ENCODE assay signal across 24 cellular contexts in the genomic region with DNA sequence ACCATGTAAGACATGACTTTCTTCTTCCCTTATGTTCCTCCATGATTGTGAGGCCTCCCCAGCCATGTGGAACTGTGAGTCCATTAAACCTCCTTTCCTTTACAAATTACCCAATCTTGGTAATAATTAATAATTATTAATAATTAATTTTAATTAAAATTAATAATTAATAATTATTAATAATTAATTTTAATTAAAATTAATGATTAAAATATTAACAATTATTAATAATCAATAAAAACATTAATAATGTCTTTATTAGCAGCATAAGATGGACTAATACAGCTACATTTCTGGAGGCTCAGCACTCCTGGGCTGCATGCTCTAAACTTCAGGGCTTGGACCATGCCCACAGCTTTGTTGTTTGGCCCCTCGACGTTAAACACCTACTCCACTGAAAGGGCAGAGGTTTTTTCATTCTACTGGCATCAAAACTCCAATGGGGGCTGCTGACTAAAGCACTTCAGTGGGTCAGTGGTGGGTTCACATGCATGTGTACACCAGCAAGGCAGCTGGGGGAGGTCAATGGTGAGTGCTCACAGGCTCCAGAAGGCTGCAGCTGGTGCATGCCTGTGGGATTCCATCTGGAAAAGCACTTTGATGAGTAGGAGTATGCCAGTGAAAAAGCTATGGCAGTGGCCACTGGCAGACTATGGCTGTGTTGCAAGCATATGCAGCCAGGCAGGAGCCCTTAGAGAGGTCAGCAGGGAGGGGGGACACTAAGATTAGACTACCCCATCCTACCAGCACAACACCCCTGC.
"Had no signal": no experiment of that assay in that cellular context is flagged by ENCODE, and none has a peak within 500 bp of the region (broad histone marks: within the 10 kb centered on the region; RNA-seq: fewer than 3 reads in every experiment).

No MANE protein-coding gene starts in this region.

- H3K4me2 ChIP-seq: KMS-11 had no signal

- H3K27ac ChIP-seq: KMS-11, SJSA1, SK-N-MC had no signal

- H3K9ac ChIP-seq: KMS-11 had no signal

- H3K27me3 Mint-ChIP-seq: T-cell had no signal

- DNase-seq: IMR-90, Kasumi-1, MV-4-11, NCI-H1092, NCI-H1105 treated with DMSO at 0.1 percent for 48 hours, NCI-H1417 treated with DMSO at 0.1 percent for 48 hours, NCI-H146, NCI-H1694 treated with DMSO at 0.1 percent for 48 hours, NCI-H1930, NCI-H2081, NCI-H2107, NCI-H2227 treated with DMSO at 0.1 percent for 48 hours, NCI-H524, NCI-H526 treated with DMSO at 0.1 percent for 48 hours, NCI-H748 treated with DMSO at 0.1 percent for 48 hours, Right ventricle myocardium superior, RPMI8226, SIG-M5, T-cell had no signal

- FAIRE-seq: HepG2, RCC 7860 had no signal

- H3K36me3 ChIP-seq: SJSA1 had no signal

- H3K4me1 ChIP-seq: SJSA1 had no signal

- ATAC-seq: HepG2, T-cell had no signal

- H3K27ac Mint-ChIP-seq: T-cell had no signal

- H3K36me3 Mint-ChIP-seq: T-cell had no signal

- H3K4me3 ChIP-seq: SJSA1, SK-N-MC had no signal

- H3K4me1 Mint-ChIP-seq: T-cell had no signal

- H3K27me3 ChIP-seq: SJSA1 had no signal

- H3K4me3 Mint-ChIP-seq: T-cell had no signal
